ENCODE assay signal across 24 cellular contexts in the genomic region with DNA sequence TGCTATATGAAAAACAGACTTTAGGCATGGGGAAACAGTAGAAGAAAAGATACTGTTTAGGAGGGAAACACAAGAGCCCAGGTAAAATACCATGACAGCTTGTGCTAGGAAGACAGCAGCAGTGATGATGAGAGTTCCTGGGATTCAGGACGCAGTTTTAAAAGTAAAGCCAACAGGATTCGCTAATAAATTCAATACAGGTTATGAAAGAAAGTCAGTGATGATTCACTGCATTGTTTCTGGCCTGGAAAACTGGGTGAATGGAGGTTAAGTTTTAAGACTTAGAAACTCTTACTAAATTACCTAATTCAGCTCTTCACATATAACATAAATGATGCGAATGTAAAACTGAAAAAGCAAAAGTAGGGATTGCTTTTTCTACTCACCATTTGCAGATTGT. TPM values are rescaled to one million over a fixed set of nuclear protein-coding genes. Genes with fewer than 3 reads are reported as not detected.
DNase-seq lines count a peak whose midpoint lies in the region; ATAC-seq and TF ChIP-seq lines count a peak whose summit lies in the region.
"Had no signal": no experiment of that assay in that cellular context is flagged by ENCODE, and none has a peak within 500 bp of the region (broad histone marks: within the 10 kb centered on the region; RNA-seq: fewer than 3 reads in every experiment).

No MANE protein-coding gene starts in this region.

- H3K9me3 Mint-ChIP-seq in brain: peaks cover 3 to 19% (median 14%) of the 10 kb centered on the region in 5 experiments
- peaks cover 2% of the 10 kb centered on the region for H3K9me3 Mint-ChIP-seq in activated CD4-positive, alpha-beta T cell treated with anti-CD3 and anti-CD28 coated beads, Interleukin-2, amount 10 ng/mL, durations not matched to agents 7 days and 5 days

- POLR2A ChIA-PET in activated CD4-positive, alpha-beta T cell treated with anti-CD3 and anti-CD28 coated beads, Interleukin-2, amount 10 ng/mL, durations not matched to agents 7 days and 5 days (lab: Charles Lee): no interaction called here

- H3K9ac ChIP-seq in fibroblast of lung (ENCODE audit: insufficient read depth, low read length): no peak overlapping the region
- H3K9ac ChIP-seq: KMS-11 had no signal

- TF ChIP-seq POLR2A in spleen (IDR thresholded peaks at IDR 0.05): no peak

- no peaks in the 10 kb centered on the region for H3K27me3 Mint-ChIP-seq in brain
- no peaks in the 10 kb centered on the region for H3K27me3 Mint-ChIP-seq in activated CD4-positive, alpha-beta T cell treated with anti-CD3 and anti-CD28 coated beads, Interleukin-2, amount 10 ng/mL, durations not matched to agents 7 days and 5 days
- H3K27me3 Mint-ChIP-seq: T-helper 17 cell had no signal

- CTCF ChIA-PET in activated CD4-positive, alpha-beta T cell treated with anti-CD3 and anti-CD28 coated beads, Interleukin-2, amount 10 ng/mL, durations not matched to agents 7 days and 5 days (lab: Charles Lee): interaction anchor here (1.3 to 1.5 kb wide), 2 partner anchors 18 to 30 kb away, joined by 3 to 4 read pairs; no protein-coding TSS in a partner anchor

- no peaks in the 10 kb centered on the region for H3K9me3 ChIP-seq in fibroblast of lung (ENCODE audit: control insufficient read depth, insufficient read depth, low read depth, low read length)
- peaks cover 0 to 10% (median 4%) of the 10 kb centered on the region in 8 donors for H3K9me3 ChIP-seq in spleen
- H3K9me3 ChIP-seq: adrenal gland, ovary had no signal

- H4K20me1 ChIP-seq in fibroblast of lung (ENCODE audit: control insufficient read depth, extremely low read depth, insufficient read depth, low read length): no peaks in the 10 kb centered on the region

- H3K27ac Mint-ChIP-seq in brain: peak overlapping the region in 3 of 5 experiments; percentile 14 to 85 (median 75)
- H3K27ac Mint-ChIP-seq in activated CD4-positive, alpha-beta T cell treated with anti-CD3 and anti-CD28 coated beads, Interleukin-2, amount 10 ng/mL, durations not matched to agents 7 days and 5 days: no peak overlapping the region
- H3K27ac Mint-ChIP-seq: activated CD8-positive, alpha-beta T cell treated with anti-CD3 and anti-CD28 coated beads, Interleukin-2, amount 10 ng/mL, durations not matched to agents 7 days and 5 days; T-helper 17 cell; WTC11 had no signal

- H3K36me3 Mint-ChIP-seq in brain: peaks cover 90% of the 10 kb centered on the region
- H3K36me3 Mint-ChIP-seq in activated CD4-positive, alpha-beta T cell treated with anti-CD3 and anti-CD28 coated beads, Interleukin-2, amount 10 ng/mL, durations not matched to agents 7 days and 5 days (ENCODE audit: low read depth): peaks cover 46% of the 10 kb centered on the region

- TF ChIP-seq CTCF in brain (conservative IDR thresholded peaks at IDR 0.05): no peak
- no peak for TF ChIP-seq CTCF in fibroblast of lung (conservative IDR thresholded peaks at IDR 0.05 in 1 of 2, IDR thresholded peaks at IDR 0.05 in 1 of 2; ENCODE audit: low read depth in 1 of 2, low read length in 2 of 2)
- no peak for TF ChIP-seq CTCF in spleen (IDR thresholded peaks at IDR 0.05 in 8 of 11, conservative IDR thresholded peaks at IDR 0.05 in 3 of 11)

- no peak overlapping the region for H3K4me3 Mint-ChIP-seq in brain
- H3K4me3 Mint-ChIP-seq in activated CD4-positive, alpha-beta T cell treated with anti-CD3 and anti-CD28 coated beads, Interleukin-2, amount 10 ng/mL, durations not matched to agents 7 days and 5 days: no peak overlapping the region
- H3K4me3 Mint-ChIP-seq: activated CD8-positive, alpha-beta T cell treated with anti-CD3 and anti-CD28 coated beads, Interleukin-2, amount 10 ng/mL, durations not matched to agents 7 days and 5 days; T-helper 17 cell; WTC11 had no signal

- H3K4me1 Mint-ChIP-seq in brain: peaks cover 61% of the 10 kb centered on the region
- H3K4me1 Mint-ChIP-seq in activated CD4-positive, alpha-beta T cell treated with anti-CD3 and anti-CD28 coated beads, Interleukin-2, amount 10 ng/mL, durations not matched to agents 7 days and 5 days: peaks cover 8% of the 10 kb centered on the region

- H3K27me3 ChIP-seq in fibroblast of lung (ENCODE audit: control insufficient read depth, insufficient read depth, low read length) (no peaks in the 10 kb centered on the region), spleen (replicated peaks in 1 of 7) (no peaks in the 10 kb centered on the region)
- H3K27me3 ChIP-seq: adrenal gland, ovary had no signal

- DNase-seq in HCEC 1CT (peak; percentile 57), fibroblast of lung (ENCODE audit: low read depth in 2 of 2) (peak; percentile 36 to 68), renal cortical epithelial cell (ENCODE audit: low read depth) (peak; percentile 47), spleen (no peak)
- DNase-seq in activated CD4-positive, alpha-beta T cell treated with anti-CD3 and anti-CD28 coated beads, Interleukin-2, amount 10 ng/mL, durations not matched to agents 7 days and 5 days: no peak
- no peak for DNase-seq in stimulated activated CD4-positive, alpha-beta T cell treated with anti-CD3 and anti-CD28 coated beads, Interleukin-15, amount 100 ng/mL, for 24 hours
- DNase-seq: activated CD8-positive, alpha-beta T cell treated with anti-CD3 and anti-CD28 coated beads, Interleukin-2, amount 10 ng/mL, durations not matched to agents 7 days and 5 days; adrenal gland; AML-193; Caco-2; head of caudate nucleus; NCI-H1105; NCI-H510A treated with DMSO at 0.1 percent for 48 hours; ovary; SHP77 treated with DMSO at 0.1 percent for 48 hours; small intestine; stimulated activated CD8-positive, alpha-beta memory T cell treated with anti-CD3 and anti-CD28 coated beads, Interleukin-4, amount 100 ng/mL, for 48 hours; T-helper 17 cell had no signal

- H3K36me3 ChIP-seq in fibroblast of lung (ENCODE audit: control insufficient read depth, insufficient read depth, low read length) (no peaks in the 10 kb centered on the region), spleen (peaks cover 3 to 74% (median 18%) of the 10 kb centered on the region in 6 donors)
- H3K36me3 ChIP-seq: ovary had no signal

- H3K4me1 ChIP-seq in fibroblast of lung (ENCODE audit: control insufficient read depth, extremely low read depth, insufficient read depth, low read length) (peaks cover 10% of the 10 kb centered on the region), spleen (peaks cover 0 to 14% (median 0%) of the 10 kb centered on the region in 6 donors)
- H3K4me1 ChIP-seq: Caco-2 had no signal

- 96 to 100% (median 98%) methylated on average over 3 of the region's 3 CpGs for WGBS in spleen, 5 donors

- no peak for ATAC-seq in HG02970 (IDR thresholded peaks at IDR 0.05; ENCODE audit: low FRiP score, unreplicated experiment)
- ATAC-seq: activated CD8-positive, alpha-beta T cell treated with anti-CD3 and anti-CD28 coated beads, Interleukin-2, amount 10 ng/mL, durations not matched to agents 7 days and 5 days; T-helper 17 cell; WTC11 had no signal

- H3K4me2 ChIP-seq in fibroblast of lung (ENCODE audit: extremely low read depth, insufficient read depth, low read length): no peak overlapping the region
- H3K4me2 ChIP-seq: KMS-11 had no signal

- H2AFZ ChIP-seq in fibroblast of lung (ENCODE audit: low read length): no peak overlapping the region

- H3K79me2 ChIP-seq in fibroblast of lung (ENCODE audit: control insufficient read depth, insufficient read depth, low read length): peaks cover 4% of the 10 kb centered on the region

- peak overlapping the region; percentile 44 for H3K27ac ChIP-seq in fibroblast of lung (ENCODE audit: insufficient read depth, low read length)
- H3K27ac ChIP-seq in spleen: no peak overlapping the region
- H3K27ac ChIP-seq: adrenal gland, KMS-11, ovary had no signal

- intact Hi-C loops in spleen (cut with DNase I; ENCODE audit: low total_unique reads): no loop called here

- no peak overlapping the region for H3K4me3 ChIP-seq in fibroblast of lung (replicated peaks in 1 of 4; ENCODE audit: control extremely low read depth in 1 of 4, insufficient read depth in 1 of 4, low read depth in 3 of 4, low read length in 4 of 4)
- H3K4me3 ChIP-seq in spleen: no peak overlapping the region
- H3K4me3 ChIP-seq: adrenal gland, ovary had no signal

RNA-seq across cellular contexts. Expression of a gene that starts 27.9 kb away (rescaled TPM):
- polyA plus RNA-seq in brain (ENCODE audit: insufficient read depth, low read depth, low replicate concordance) (not detected), fibroblast of lung (not detected in 2 replicates), spleen (not detected)
- total RNA-seq in fibroblast of lung (under 0.01 TPM in 1 of 2 replicates, not detected in the other), renal cortical epithelial cell (under 0.01 TPM in 1 of 2 replicates, not detected in the other), spleen (10 to 100 TPM in 1 of 7 donors, under 1 TPM in 1, not detected in 5; under 0.01 to 11.8 TPM)
- polyA plus RNA-seq in fibroblast of lung (2012): not detected in 2 replicates
- under 0.01 TPM in 2 replicates for polyA minus RNA-seq in fibroblast of lung (ENCODE audit: low replicate concordance)
- not detected for total RNA-seq in activated CD4-positive, alpha-beta T cell treated with anti-CD3 and anti-CD28 coated beads, Interleukin-2, amount 10 ng/mL, durations not matched to agents 7 days and 5 days
- total RNA-seq: activated CD8-positive, alpha-beta T cell treated with anti-CD3 and anti-CD28 coated beads, Interleukin-2, amount 10 ng/mL, durations not matched to agents 7 days and 5 days; adrenal gland; Caco-2; G401; H1; ovary; T-helper 17 cell; WTC11 had no signal
- polyA plus RNA-seq: adrenal gland, H1, ovary, small intestine had no signal

Comparison
In these comparisons a context has a peak if more than half of its experiments do, and no peak if none do; other contexts are left out.
1. DNase-seq: peak in HCEC 1CT (single experiment), fibroblast of lung (2 of 2) and renal cortical epithelial cell (single experiment); none in activated CD4-positive, alpha-beta T cell treated with anti-CD3 and anti-CD28 coated beads, Interleukin-2, amount 10 ng/mL, durations not matched to agents 7 days and 5 days (single experiment), stimulated activated CD4-positive, alpha-beta T cell treated with anti-CD3 and anti-CD28 coated beads, Interleukin-15, amount 100 ng/mL, for 24 hours (single experiment) and spleen (single experiment).